In genomic region chr17:62653002-62653830, GRCh38 we compare ENCODE assay signal across 8 cellular contexts. TPM values are rescaled to one million over a fixed set of nuclear protein-coding genes. Genes with fewer than 3 reads are reported as not detected.
DNase-seq lines count a peak whose midpoint lies in the region; ATAC-seq and TF ChIP-seq lines count a peak whose summit lies in the region.

No MANE protein-coding gene starts in this region.

- intact Hi-C loops in Right ventricle myocardium inferior (cut with DNase I), result no loop called here
- intact Hi-C loops in cardiac septum (cut with DNase I), result no loop called here
- intact Hi-C loops in colonic mucosa (cut with DNase I), result no loop called here
- intact Hi-C loops in lower leg skin (cut with DNase I; ENCODE audit: low total_unique reads), result no loop called here

- H3K4me1 ChIP-seq in colonic mucosa, result peaks cover 4% of the 10 kb centered on the region

- DNase-seq in Right ventricle myocardium inferior (ENCODE audit: missing footprints) (peak; percentile 78), cardiac septum (ENCODE audit: low spot score) (no peak), NCI-H2196 treated with DMSO at 0.1 percent for 48 hours (lab: John Stamatoyannopoulos, UW; ENCODE audit: unreplicated experiment) (peak; percentile 91), colonic mucosa (peak; percentile 80), lower leg skin (ENCODE audit: low spot score in 2 of 2) (peak in 1 of 2 donors; percentile 93)
- peak; percentile 80 for DNase-seq in activated CD4-positive, CD25-positive, alpha-beta regulatory T cell treated with anti-CD3 and anti-CD28 coated beads, Interleukin-2, amount 50 U/mL, for 72 hours
- DNase-seq in stimulated activated CD4-positive, alpha-beta T cell treated with anti-CD3 and anti-CD28 coated beads, TNF-alpha, amount 100 ng/mL, for 4 hours (ENCODE audit: low read depth in 3 of 3), result peak; percentile 73 to 79 (median 76)

- 2 to 4% methylated on average over 29 to 30 of the region's 30 CpGs for WGBS in lower leg skin, 2 donors

- no peaks in the 10 kb centered on the region for H3K27me3 ChIP-seq in colonic mucosa

- H3K36me3 ChIP-seq in colonic mucosa, result no peaks in the 10 kb centered on the region

- H3K9ac ChIP-seq in colonic mucosa (ENCODE audit: low read depth in 2 of 2, low read length in 2 of 2), result peak overlapping the region; percentile 46 to 60

- peak overlapping the region; percentile 32 for H3K27ac ChIP-seq in colonic mucosa

- TF ChIP-seq POLR2A in lower leg skin (IDR thresholded peaks at IDR 0.05), result no peak

- TF ChIP-seq CTCF in colonic mucosa (IDR thresholded peaks at IDR 0.05) (no peak), lower leg skin (IDR thresholded peaks at IDR 0.05) (no peak)

- ATAC-seq in Right ventricle myocardium inferior (peak; percentile 61), HG03095 (IDR thresholded peaks at IDR 0.05; ENCODE audit: unreplicated experiment) (peak; percentile 85)

- H3K4me3 ChIP-seq in colonic mucosa, result peak overlapping the region; percentile 28
- H3K4me3 ChIP-seq in lower leg skin (ENCODE audit: low read depth, poor library complexity, severe bottlenecking), result peak overlapping the region; percentile 25

- H3K9me3 ChIP-seq in colonic mucosa, result no peaks in the 10 kb centered on the region

RNA-seq across cellular contexts. Expression of gene MRC2, which starts 25.7 kb away (rescaled TPM):
- total RNA-seq in Right ventricle myocardium inferior, result 33.8 TPM
- 28.9 TPM for total RNA-seq in cardiac septum
- 10 to 100 TPM in 1 of 2 donors, 1 to 10 TPM in 1; 6.4 to 10.9 TPM for total RNA-seq in colonic mucosa
- 10 to 100 TPM; 18.8 to 53.0 (median 20.6) TPM for total RNA-seq in lower leg skin
